Comparison of ENCODE assay signal across 1 cellular context in the genomic region with DNA sequence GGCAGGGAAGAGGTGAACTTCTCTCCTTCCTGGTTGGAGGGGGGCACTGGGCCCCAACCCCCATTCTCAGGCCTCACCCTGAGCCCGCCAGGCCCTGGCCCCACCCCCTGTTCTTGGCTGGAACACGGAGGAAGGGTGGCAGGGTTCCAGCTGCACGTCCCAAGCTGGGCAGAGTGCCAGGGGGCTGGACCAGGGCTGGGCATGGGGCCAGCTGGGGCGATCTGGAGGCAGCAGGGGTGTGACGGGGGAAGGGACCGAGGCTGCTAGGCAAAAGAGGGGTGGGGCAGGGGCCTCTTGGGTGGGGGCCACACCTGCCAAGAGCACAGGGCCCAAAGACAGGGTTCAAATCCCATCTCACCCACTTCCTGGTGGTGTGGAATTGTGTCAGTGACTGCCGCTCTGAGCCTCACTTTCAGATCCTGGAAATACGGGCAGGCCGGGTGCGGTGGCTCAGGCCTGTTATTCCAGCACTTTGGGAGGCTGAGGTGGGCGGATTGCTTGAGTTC.
TF ChIP-seq lines count a peak whose summit lies in the region.

No MANE protein-coding gene starts in this region.

TF ChIP-seq in HepG2, 621 proteins besides CTCF, POLR2A, EP300 and RAD21 (continued from another document and continues in another):
- TF ChIP-seq, protein P1, sequence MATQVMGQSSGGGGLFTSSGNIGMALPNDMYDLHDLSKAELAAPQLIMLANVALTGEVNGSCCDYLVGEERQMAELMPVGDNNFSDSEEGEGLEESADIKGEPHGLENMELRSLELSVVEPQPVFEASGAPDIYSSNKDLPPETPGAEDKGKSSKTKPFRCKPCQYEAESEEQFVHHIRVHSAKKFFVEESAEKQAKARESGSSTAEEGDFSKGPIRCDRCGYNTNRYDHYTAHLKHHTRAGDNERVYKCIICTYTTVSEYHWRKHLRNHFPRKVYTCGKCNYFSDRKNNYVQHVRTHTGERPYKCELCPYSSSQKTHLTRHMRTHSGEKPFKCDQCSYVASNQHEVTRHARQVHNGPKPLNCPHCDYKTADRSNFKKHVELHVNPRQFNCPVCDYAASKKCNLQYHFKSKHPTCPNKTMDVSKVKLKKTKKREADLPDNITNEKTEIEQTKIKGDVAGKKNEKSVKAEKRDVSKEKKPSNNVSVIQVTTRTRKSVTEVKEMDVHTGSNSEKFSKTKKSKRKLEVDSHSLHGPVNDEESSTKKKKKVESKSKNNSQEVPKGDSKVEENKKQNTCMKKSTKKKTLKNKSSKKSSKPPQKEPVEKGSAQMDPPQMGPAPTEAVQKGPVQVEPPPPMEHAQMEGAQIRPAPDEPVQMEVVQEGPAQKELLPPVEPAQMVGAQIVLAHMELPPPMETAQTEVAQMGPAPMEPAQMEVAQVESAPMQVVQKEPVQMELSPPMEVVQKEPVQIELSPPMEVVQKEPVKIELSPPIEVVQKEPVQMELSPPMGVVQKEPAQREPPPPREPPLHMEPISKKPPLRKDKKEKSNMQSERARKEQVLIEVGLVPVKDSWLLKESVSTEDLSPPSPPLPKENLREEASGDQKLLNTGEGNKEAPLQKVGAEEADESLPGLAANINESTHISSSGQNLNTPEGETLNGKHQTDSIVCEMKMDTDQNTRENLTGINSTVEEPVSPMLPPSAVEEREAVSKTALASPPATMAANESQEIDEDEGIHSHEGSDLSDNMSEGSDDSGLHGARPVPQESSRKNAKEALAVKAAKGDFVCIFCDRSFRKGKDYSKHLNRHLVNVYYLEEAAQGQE (IDR thresholded peaks at IDR 0.05; ENCODE audit: borderline replicate concordance in 1 of 2, low read depth in 1 of 2, low read length in 2 of 2), result no peak
- TF ChIP-seq, protein P2, sequence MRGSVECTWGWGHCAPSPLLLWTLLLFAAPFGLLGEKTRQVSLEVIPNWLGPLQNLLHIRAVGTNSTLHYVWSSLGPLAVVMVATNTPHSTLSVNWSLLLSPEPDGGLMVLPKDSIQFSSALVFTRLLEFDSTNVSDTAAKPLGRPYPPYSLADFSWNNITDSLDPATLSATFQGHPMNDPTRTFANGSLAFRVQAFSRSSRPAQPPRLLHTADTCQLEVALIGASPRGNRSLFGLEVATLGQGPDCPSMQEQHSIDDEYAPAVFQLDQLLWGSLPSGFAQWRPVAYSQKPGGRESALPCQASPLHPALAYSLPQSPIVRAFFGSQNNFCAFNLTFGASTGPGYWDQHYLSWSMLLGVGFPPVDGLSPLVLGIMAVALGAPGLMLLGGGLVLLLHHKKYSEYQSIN (CRISPR knock-in tag; IDR thresholded peaks at IDR 0.05; ENCODE audit: borderline replicate concordance), result no peak
- TF ChIP-seq MYNN (CRISPR knock-in tag; IDR thresholded peaks at IDR 0.05; ENCODE audit: low read depth) (no peak), ZBTB20 (CRISPR knock-in tag; IDR thresholded peaks at IDR 0.05; ENCODE audit: borderline replicate concordance, low read depth) (no peak), SCMH1 (CRISPR knock-in tag; IDR thresholded peaks at IDR 0.05; ENCODE audit: borderline replicate concordance) (no peak), ZBTB7A (CRISPR knock-in tag; IDR thresholded peaks at IDR 0.05) (no peak), HNRNPL (IDR thresholded peaks at IDR 0.05; ENCODE audit: low read depth, low read length) (peak; percentile 91), SNAI1 (CRISPR knock-in tag; IDR thresholded peaks at IDR 0.05; ENCODE audit: borderline replicate concordance) (no peak), SIX1 (CRISPR knock-in tag; IDR thresholded peaks at IDR 0.05; ENCODE audit: borderline replicate concordance) (no peak), SP4 (CRISPR knock-in tag; IDR thresholded peaks at IDR 0.05) (no peak), GFI1 (CRISPR knock-in tag; IDR thresholded peaks at IDR 0.05; ENCODE audit: borderline replicate concordance) (no peak), ZFP82 (CRISPR knock-in tag; IDR thresholded peaks at IDR 0.05; ENCODE audit: borderline replicate concordance) (no peak), ZNF746 (CRISPR knock-in tag; IDR thresholded peaks at IDR 0.05) (peak; percentile 51; the same call in 1 of the 2 replicates), FOXK1 (CRISPR knock-in tag; IDR thresholded peaks at IDR 0.05; ENCODE audit: borderline replicate concordance, low read depth) (no peak)
- TF ChIP-seq, protein P3, sequence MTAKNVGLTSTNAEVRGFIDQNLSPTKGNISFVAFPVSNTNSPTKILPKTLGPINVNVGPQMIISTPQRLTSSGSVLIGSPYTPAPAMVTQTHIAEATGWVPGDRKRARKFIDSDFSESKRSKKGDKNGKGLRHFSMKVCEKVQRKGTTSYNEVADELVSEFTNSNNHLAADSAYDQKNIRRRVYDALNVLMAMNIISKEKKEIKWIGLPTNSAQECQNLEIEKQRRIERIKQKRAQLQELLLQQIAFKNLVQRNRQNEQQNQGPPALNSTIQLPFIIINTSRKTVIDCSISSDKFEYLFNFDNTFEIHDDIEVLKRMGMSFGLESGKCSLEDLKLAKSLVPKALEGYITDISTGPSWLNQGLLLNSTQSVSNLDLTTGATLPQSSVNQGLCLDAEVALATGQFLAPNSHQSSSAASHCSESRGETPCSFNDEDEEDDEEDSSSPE (CRISPR knock-in tag; IDR thresholded peaks at IDR 0.05), result no peak
- TF ChIP-seq, protein P4, sequence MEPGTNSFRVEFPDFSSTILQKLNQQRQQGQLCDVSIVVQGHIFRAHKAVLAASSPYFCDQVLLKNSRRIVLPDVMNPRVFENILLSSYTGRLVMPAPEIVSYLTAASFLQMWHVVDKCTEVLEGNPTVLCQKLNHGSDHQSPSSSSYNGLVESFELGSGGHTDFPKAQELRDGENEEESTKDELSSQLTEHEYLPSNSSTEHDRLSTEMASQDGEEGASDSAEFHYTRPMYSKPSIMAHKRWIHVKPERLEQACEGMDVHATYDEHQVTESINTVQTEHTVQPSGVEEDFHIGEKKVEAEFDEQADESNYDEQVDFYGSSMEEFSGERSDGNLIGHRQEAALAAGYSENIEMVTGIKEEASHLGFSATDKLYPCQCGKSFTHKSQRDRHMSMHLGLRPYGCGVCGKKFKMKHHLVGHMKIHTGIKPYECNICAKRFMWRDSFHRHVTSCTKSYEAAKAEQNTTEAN (CRISPR knock-in tag; conservative IDR thresholded peaks at IDR 0.05), result no peak
- TF ChIP-seq, protein P5, sequence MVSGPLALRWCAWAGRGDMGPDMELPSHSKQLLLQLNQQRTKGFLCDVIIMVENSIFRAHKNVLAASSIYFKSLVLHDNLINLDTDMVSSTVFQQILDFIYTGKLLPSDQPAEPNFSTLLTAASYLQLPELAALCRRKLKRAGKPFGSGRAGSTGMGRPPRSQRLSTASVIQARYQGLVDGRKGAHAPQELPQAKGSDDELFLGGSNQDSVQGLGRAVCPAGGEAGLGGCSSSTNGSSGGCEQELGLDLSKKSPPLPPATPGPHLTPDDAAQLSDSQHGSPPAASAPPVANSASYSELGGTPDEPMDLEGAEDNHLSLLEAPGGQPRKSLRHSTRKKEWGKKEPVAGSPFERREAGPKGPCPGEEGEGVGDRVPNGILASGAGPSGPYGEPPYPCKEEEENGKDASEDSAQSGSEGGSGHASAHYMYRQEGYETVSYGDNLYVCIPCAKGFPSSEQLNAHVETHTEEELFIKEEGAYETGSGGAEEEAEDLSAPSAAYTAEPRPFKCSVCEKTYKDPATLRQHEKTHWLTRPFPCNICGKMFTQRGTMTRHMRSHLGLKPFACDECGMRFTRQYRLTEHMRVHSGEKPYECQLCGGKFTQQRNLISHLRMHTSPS (CRISPR knock-in tag; IDR thresholded peaks at IDR 0.05; ENCODE audit: low read depth), result peak; percentile 92
- TF ChIP-seq, protein P6, sequence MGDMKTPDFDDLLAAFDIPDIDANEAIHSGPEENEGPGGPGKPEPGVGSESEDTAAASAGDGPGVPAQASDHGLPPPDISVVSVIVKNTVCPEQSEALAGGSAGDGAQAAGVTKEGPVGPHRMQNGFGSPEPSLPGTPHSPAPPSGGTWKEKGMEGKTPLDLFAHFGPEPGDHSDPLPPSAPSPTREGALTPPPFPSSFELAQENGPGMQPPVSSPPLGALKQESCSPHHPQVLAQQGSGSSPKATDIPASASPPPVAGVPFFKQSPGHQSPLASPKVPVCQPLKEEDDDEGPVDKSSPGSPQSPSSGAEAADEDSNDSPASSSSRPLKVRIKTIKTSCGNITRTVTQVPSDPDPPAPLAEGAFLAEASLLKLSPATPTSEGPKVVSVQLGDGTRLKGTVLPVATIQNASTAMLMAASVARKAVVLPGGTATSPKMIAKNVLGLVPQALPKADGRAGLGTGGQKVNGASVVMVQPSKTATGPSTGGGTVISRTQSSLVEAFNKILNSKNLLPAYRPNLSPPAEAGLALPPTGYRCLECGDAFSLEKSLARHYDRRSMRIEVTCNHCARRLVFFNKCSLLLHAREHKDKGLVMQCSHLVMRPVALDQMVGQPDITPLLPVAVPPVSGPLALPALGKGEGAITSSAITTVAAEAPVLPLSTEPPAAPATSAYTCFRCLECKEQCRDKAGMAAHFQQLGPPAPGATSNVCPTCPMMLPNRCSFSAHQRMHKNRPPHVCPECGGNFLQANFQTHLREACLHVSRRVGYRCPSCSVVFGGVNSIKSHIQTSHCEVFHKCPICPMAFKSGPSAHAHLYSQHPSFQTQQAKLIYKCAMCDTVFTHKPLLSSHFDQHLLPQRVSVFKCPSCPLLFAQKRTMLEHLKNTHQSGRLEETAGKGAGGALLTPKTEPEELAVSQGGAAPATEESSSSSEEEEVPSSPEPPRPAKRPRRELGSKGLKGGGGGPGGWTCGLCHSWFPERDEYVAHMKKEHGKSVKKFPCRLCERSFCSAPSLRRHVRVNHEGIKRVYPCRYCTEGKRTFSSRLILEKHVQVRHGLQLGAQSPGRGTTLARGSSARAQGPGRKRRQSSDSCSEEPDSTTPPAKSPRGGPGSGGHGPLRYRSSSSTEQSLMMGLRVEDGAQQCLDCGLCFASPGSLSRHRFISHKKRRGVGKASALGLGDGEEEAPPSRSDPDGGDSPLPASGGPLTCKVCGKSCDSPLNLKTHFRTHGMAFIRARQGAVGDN (CRISPR knock-in tag; IDR thresholded peaks at IDR 0.05), result peak; percentile 57
- TF ChIP-seq, protein P7, sequence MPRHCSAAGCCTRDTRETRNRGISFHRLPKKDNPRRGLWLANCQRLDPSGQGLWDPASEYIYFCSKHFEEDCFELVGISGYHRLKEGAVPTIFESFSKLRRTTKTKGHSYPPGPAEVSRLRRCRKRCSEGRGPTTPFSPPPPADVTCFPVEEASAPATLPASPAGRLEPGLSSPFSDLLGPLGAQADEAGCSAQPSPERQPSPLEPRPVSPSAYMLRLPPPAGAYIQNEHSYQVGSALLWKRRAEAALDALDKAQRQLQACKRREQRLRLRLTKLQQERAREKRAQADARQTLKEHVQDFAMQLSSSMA (CRISPR knock-in tag; IDR thresholded peaks at IDR 0.05), result no peak
- TF ChIP-seq, protein P8, sequence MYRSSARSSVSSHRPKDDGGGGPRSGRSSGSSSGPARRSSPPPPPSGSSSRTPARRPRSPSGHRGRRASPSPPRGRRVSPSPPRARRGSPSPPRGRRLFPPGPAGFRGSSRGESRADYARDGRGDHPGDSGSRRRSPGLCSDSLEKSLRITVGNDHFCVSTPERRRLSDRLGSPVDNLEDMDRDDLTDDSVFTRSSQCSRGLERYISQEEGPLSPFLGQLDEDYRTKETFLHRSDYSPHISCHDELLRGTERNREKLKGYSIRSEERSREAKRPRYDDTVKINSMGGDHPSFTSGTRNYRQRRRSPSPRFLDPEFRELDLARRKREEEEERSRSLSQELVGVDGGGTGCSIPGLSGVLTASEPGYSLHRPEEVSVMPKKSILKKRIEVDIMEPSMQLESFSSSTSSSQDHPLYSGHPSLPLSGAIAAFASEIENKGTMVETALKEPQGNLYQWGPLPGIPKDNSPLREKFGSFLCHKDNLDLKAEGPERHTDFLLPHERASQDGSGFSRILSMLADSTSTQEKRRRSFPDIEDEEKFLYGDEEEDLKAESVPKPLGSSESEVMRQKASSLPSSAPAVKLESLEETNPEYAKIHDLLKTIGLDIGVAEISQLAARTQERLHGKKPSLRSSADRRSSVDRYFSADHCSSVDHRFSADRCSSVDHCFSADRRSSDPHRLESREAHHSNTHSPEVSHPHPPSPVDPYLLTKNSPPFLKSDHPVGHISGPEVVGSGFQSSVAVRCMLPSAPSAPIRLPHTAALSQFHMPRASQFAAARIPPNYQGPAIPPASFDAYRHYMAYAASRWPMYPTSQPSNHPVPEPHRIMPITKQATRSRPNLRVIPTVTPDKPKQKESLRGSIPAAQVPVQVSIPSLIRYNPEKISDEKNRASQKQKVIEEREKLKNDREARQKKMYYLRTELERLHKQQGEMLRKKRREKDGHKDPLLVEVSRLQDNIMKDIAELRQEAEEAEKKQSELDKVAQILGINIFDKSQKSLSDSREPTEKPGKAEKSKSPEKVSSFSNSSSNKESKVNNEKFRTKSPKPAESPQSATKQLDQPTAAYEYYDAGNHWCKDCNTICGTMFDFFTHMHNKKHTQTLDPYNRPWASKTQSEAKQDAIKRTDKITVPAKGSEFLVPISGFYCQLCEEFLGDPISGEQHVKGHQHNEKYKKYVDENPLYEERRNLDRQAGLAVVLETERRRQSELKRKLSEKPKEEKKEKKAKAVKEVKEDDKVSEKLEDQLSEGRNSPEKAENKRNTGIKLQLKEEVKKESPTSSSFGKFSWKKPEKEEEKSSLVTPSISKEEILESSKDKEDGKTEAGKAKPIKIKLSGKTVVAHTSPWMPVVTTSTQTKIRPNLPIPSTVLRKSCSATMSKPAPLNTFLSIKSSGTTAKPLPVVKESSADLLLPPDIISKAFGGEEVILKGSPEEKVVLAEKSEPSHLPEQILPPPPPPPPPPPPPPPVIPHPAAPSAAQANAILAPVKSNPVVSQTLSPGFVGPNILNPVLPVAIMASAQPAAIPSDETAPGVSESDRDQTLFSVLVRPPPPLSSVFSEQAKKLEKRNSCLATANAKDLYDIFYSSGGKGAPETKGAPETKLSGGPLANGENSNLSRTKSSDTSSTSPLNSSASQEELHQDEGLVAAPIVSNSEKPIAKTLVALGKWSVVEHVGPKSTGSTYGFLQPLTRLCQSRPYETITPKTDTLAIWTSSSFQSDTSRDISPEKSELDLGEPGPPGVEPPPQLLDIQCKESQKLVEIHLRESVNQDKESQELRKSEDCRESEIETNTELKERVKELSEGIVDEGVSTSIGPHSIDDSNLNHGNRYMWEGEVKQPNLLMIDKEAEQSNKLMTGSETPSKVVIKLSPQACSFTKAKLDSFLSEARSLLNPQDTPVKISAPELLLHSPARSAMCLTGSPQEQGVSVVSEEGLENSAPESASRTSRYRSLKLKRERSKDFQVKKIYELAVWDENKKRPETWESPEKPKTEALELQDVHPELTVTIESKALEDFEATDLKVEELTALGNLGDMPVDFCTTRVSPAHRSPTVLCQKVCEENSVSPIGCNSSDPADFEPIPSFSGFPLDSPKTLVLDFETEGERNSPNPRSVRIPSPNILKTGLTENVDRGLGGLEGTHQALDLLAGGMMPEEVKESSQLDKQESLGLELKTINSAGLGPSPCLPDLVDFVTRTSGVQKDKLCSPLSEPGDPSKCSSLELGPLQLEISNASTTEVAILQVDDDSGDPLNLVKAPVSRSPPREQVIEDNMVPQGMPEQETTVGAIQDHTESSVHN (CRISPR knock-in tag; IDR thresholded peaks at IDR 0.05), result no peak
- TF ChIP-seq, protein P9, sequence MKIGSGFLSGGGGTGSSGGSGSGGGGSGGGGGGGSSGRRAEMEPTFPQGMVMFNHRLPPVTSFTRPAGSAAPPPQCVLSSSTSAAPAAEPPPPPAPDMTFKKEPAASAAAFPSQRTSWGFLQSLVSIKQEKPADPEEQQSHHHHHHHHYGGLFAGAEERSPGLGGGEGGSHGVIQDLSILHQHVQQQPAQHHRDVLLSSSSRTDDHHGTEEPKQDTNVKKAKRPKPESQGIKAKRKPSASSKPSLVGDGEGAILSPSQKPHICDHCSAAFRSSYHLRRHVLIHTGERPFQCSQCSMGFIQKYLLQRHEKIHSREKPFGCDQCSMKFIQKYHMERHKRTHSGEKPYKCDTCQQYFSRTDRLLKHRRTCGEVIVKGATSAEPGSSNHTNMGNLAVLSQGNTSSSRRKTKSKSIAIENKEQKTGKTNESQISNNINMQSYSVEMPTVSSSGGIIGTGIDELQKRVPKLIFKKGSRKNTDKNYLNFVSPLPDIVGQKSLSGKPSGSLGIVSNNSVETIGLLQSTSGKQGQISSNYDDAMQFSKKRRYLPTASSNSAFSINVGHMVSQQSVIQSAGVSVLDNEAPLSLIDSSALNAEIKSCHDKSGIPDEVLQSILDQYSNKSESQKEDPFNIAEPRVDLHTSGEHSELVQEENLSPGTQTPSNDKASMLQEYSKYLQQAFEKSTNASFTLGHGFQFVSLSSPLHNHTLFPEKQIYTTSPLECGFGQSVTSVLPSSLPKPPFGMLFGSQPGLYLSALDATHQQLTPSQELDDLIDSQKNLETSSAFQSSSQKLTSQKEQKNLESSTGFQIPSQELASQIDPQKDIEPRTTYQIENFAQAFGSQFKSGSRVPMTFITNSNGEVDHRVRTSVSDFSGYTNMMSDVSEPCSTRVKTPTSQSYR (CRISPR knock-in tag; IDR thresholded peaks at IDR 0.05; ENCODE audit: borderline replicate concordance), result peak; percentile 52; the same call in 1 of the 2 replicates
